ENCODE assay signal across 16 cellular contexts in genomic region chr12:17489452-17489851, GRCh38.
"Had no signal": no experiment of that assay in that cellular context is flagged by ENCODE, and none has a peak within 500 bp of the region (broad histone marks: within the 10 kb centered on the region; RNA-seq: fewer than 3 reads in every experiment).

No MANE protein-coding gene starts in this region.

- H3K36me3 ChIP-seq: left ventricle myocardium inferior, tibial nerve had no signal

- H3K4me1 ChIP-seq: left ventricle myocardium inferior, tibial nerve had no signal

- H3K4me1 Mint-ChIP-seq: memory B cell, natural killer cell had no signal

- H3K4me3 ChIP-seq: left ventricle myocardium inferior, skin epidermis, tibial nerve had no signal

- H3K27ac Mint-ChIP-seq: effector memory CD8-positive, alpha-beta T cell; memory B cell; natural killer cell had no signal

- H3K36me3 Mint-ChIP-seq: memory B cell, natural killer cell had no signal

- H3K4me3 Mint-ChIP-seq: effector memory CD8-positive, alpha-beta T cell; memory B cell; natural killer cell had no signal

- H3K27me3 Mint-ChIP-seq: effector memory CD8-positive, alpha-beta T cell; memory B cell had no signal

- DNase-seq: activated CD4-positive, alpha-beta T cell treated with anti-CD3 and anti-CD28 coated beads for 1 hour; activated CD4-positive, alpha-beta T cell treated with anti-CD3 and anti-CD28 coated beads, Interleukin-2, amount 50 U/mL, for 48 hours; activated naive CD4-positive, alpha-beta T cell treated with anti-CD3 and anti-CD28 coated beads, Interleukin-2, amount 50 U/mL, for 16 hours; dermis blood vessel endothelial cell; effector memory CD8-positive, alpha-beta T cell; erythroblast; left ventricle myocardium inferior; natural killer cell; nucleus accumbens; right cardiac atrium; stimulated activated CD4-positive, alpha-beta T cell treated with anti-CD3 and anti-CD28 coated beads, Interleukin-4, amount 100 ng/mL, for 24 hours; stimulated activated naive CD4-positive, alpha-beta T cell treated with Interleukin-2 at 50 U/mL for 16 hours; substantia nigra had no signal

- ATAC-seq: effector memory CD8-positive, alpha-beta T cell; natural killer cell; right cardiac atrium had no signal

- H3K9me3 ChIP-seq: tibial nerve had no signal

- H3K27ac ChIP-seq: left ventricle myocardium inferior, skin epidermis, tibial nerve had no signal

- H3K27me3 ChIP-seq: tibial nerve had no signal
